ENCODE assay signal across 20 cellular contexts in genomic region chrX:53084863-53085262, GRCh38. TPM values are rescaled to one million over a fixed set of nuclear protein-coding genes. Genes with fewer than 3 reads are reported as not detected.
DNase-seq lines count a peak whose midpoint lies in the region; ATAC-seq and TF ChIP-seq lines count a peak whose summit lies in the region.
"Had no signal": no experiment of that assay in that cellular context is flagged by ENCODE, and none has a peak within 500 bp of the region (broad histone marks: within the 10 kb centered on the region; RNA-seq: fewer than 3 reads in every experiment).

No MANE protein-coding gene starts in this region.

- intact Hi-C loops in activated CD4-positive, alpha-beta T cell treated with anti-CD3 and anti-CD28 coated beads, Interleukin-2, amount 10 ng/mL, durations not matched to agents 24 days and 14 days (cut with micrococcal nuclease) = loop anchor here (5.0 to 10.0 kb wide), 2 partner anchors 88 to 960 kb away; partner anchors contain the start of gene PHF8
- intact Hi-C loops in esophagus squamous epithelium (cut with DNase I) = no loop called here
- intact Hi-C loops in aorta (cut with DNase I) = no loop called here

- no peak overlapping the region for H3K4me3 Mint-ChIP-seq in activated CD4-positive, alpha-beta T cell treated with anti-CD3 and anti-CD28 coated beads, Interleukin-2, amount 10 ng/mL, durations not matched to agents 24 days and 14 days
- H3K4me3 Mint-ChIP-seq in stimulated activated effector memory CD8-positive, alpha-beta T cell treated with anti-CD3 and anti-CD28 coated beads, Interleukin-12 subunit alpha, Interleukin-12 subunit beta, amount 100 ng/mL, for 72 hours = peak overlapping the region; percentile 93

- H3K36me3 ChIP-seq in esophagus squamous epithelium = peaks cover 0 to 26% (median 0%) of the 10 kb centered on the region in 3 donors
- no peaks in the 10 kb centered on the region for H3K36me3 ChIP-seq in aorta (ENCODE audit: control insufficient read depth in 1 of 2, insufficient read depth in 2 of 2, low read length in 1 of 2)
- H3K36me3 ChIP-seq: transverse colon had no signal

- H3K27me3 ChIP-seq in esophagus squamous epithelium = no peaks in the 10 kb centered on the region
- H3K27me3 ChIP-seq in aorta (ENCODE audit: control insufficient read depth in 1 of 2, insufficient read depth in 2 of 2, low read length in 1 of 2) = no peaks in the 10 kb centered on the region
- H3K27me3 ChIP-seq: SJSA1, transverse colon had no signal

- WGBS in esophagus squamous epithelium, 2 donors = 83% methylated on average over 6 of the region's 9 CpGs; no CpG with 5 or more reads in 1 of the 2 donors
- 67 to 68% methylated on average over 9 of the region's 9 CpGs for WGBS in aorta, 2 donors

- H3K4me1 ChIP-seq in esophagus squamous epithelium (peaks cover 0 to 62% (median 3%) of the 10 kb centered on the region in 3 donors), aorta (ENCODE audit: control insufficient read depth in 1 of 2, insufficient read depth in 2 of 2, low read length in 2 of 2) (peaks cover 0 to 2% of the 10 kb centered on the region in 2 donors)

- H3K9me3 ChIP-seq in esophagus squamous epithelium = no peaks in the 10 kb centered on the region
- no peaks in the 10 kb centered on the region for H3K9me3 ChIP-seq in aorta (ENCODE audit: control insufficient read depth, low read length)
- H3K9me3 ChIP-seq: SJSA1, transverse colon had no signal

- ATAC-seq in stimulated activated effector memory CD8-positive, alpha-beta T cell treated with anti-CD3 and anti-CD28 coated beads, Interleukin-12 subunit alpha, Interleukin-12 subunit beta, amount 100 ng/mL, for 72 hours = no peak
- ATAC-seq in aorta (ENCODE audit: low FRiP score) = no peak

- H3K4me1 Mint-ChIP-seq in activated CD4-positive, alpha-beta T cell treated with anti-CD3 and anti-CD28 coated beads, Interleukin-2, amount 10 ng/mL, durations not matched to agents 24 days and 14 days = peaks cover 44% of the 10 kb centered on the region
- H3K4me1 Mint-ChIP-seq in stimulated activated effector memory CD8-positive, alpha-beta T cell treated with anti-CD3 and anti-CD28 coated beads, Interleukin-12 subunit alpha, Interleukin-12 subunit beta, amount 100 ng/mL, for 72 hours = peaks cover 67% of the 10 kb centered on the region

- no peak for TF ChIP-seq POLR2A in esophagus squamous epithelium (IDR thresholded peaks at IDR 0.05)

- H3K27me3 Mint-ChIP-seq in activated CD4-positive, alpha-beta T cell treated with anti-CD3 and anti-CD28 coated beads, Interleukin-2, amount 10 ng/mL, durations not matched to agents 24 days and 14 days = no peaks in the 10 kb centered on the region

- peak overlapping the region; percentile 70 for H3K4me3 ChIP-seq in HFF-Myc (replicated peaks; ENCODE audit: low read depth, low read length)
- peak overlapping the region in 2 of 4 donors; percentile 73 to 75 for H3K4me3 ChIP-seq in esophagus squamous epithelium
- no peak overlapping the region for H3K4me3 ChIP-seq in aorta (ENCODE audit: low read length in 2 of 2)
- H3K4me3 ChIP-seq: SJSA1 had no signal

- no peaks in the 10 kb centered on the region for H3K9me3 Mint-ChIP-seq in activated CD4-positive, alpha-beta T cell treated with anti-CD3 and anti-CD28 coated beads, Interleukin-2, amount 10 ng/mL, durations not matched to agents 24 days and 14 days
- no peaks in the 10 kb centered on the region for H3K9me3 Mint-ChIP-seq in stimulated activated effector memory CD8-positive, alpha-beta T cell treated with anti-CD3 and anti-CD28 coated beads, Interleukin-12 subunit alpha, Interleukin-12 subunit beta, amount 100 ng/mL, for 72 hours

- peak; percentile 52 for DNase-seq in activated CD4-positive, alpha-beta T cell treated with anti-CD3 and anti-CD28 coated beads, Interleukin-2, amount 10 ng/mL, durations not matched to agents 24 days and 14 days
- no peak for DNase-seq in activated CD4-positive, alpha-beta T cell treated with anti-CD3 and anti-CD28 coated beads for 4 hours
- DNase-seq in HFF-Myc (ENCODE audit: extremely low read depth, low read depth) (no peak), esophagus squamous epithelium (lab: John Stamatoyannopoulos, UW) (no peak), GM19238 (ENCODE audit: insufficient read length, low spot score) (no peak), aorta (no peak), hepatic stellate cell (ENCODE audit: low spot score) (no peak)
- no peak for DNase-seq in stimulated activated effector memory CD8-positive, alpha-beta T cell treated with anti-CD3 and anti-CD28 coated beads, Interleukin-12 subunit alpha, Interleukin-12 subunit beta, amount 100 ng/mL, for 72 hours (ENCODE audit: low spot score in 2 of 2)
- DNase-seq: activated CD8-positive, alpha-beta memory T cell treated with anti-CD3 and anti-CD28 coated beads, Interleukin-2, amount 50 U/mL, for 48 hours; C1 segment of cervical spinal cord; DMS79 treated with DMSO at 0.1 percent for 48 hours; H9; NCI-H1092; small intestine; stimulated activated CD4-positive, alpha-beta T cell treated with anti-CD3 and anti-CD28 coated beads, Interleukin-4, amount 100 ng/mL, for 4 hours; stimulated activated CD8-positive, alpha-beta memory T cell treated with anti-CD3 and anti-CD28 coated beads, Interleukin-4, amount 100 ng/mL, for 48 hours; T-helper 9 cell; transverse colon had no signal

- no peak for TF ChIP-seq CTCF in HFF-Myc (IDR thresholded peaks at IDR 0.05; ENCODE audit: low read depth, low read length, missing control alignments)
- no peak for TF ChIP-seq CTCF in esophagus squamous epithelium (IDR thresholded peaks at IDR 0.05)

- peaks cover 39% of the 10 kb centered on the region for H3K36me3 Mint-ChIP-seq in activated CD4-positive, alpha-beta T cell treated with anti-CD3 and anti-CD28 coated beads, Interleukin-2, amount 10 ng/mL, durations not matched to agents 24 days and 14 days (ENCODE audit: low read depth)
- peaks cover 82% of the 10 kb centered on the region for H3K36me3 Mint-ChIP-seq in stimulated activated effector memory CD8-positive, alpha-beta T cell treated with anti-CD3 and anti-CD28 coated beads, Interleukin-12 subunit alpha, Interleukin-12 subunit beta, amount 100 ng/mL, for 72 hours

- H3K27ac Mint-ChIP-seq in activated CD4-positive, alpha-beta T cell treated with anti-CD3 and anti-CD28 coated beads, Interleukin-2, amount 10 ng/mL, durations not matched to agents 24 days and 14 days = no peak overlapping the region
- peak overlapping the region; percentile 99 for H3K27ac Mint-ChIP-seq in stimulated activated effector memory CD8-positive, alpha-beta T cell treated with anti-CD3 and anti-CD28 coated beads, Interleukin-12 subunit alpha, Interleukin-12 subunit beta, amount 100 ng/mL, for 72 hours
- H3K27ac Mint-ChIP-seq: H9 had no signal

- H3K27ac ChIP-seq in esophagus squamous epithelium (peak overlapping the region in 3 of 4 donors; percentile 86 to 93 (median 93)), aorta (ENCODE audit: low read depth in 1 of 2, low read length in 2 of 2) (no peak overlapping the region)
- H3K27ac ChIP-seq: KMS-11, SJSA1 had no signal

RNA-seq across cellular contexts. Expression of gene TSPYL2, which starts 2.7 kb away (rescaled TPM):
- total RNA-seq in activated CD4-positive, alpha-beta T cell treated with anti-CD3 and anti-CD28 coated beads, Interleukin-2, amount 10 ng/mL, durations not matched to agents 24 days and 14 days = 37.3 and 40.3 TPM in 2 replicates
- total RNA-seq in esophagus squamous epithelium (10 to 100 TPM in 1 of 4 donors, 1 to 10 TPM in 3; 4.4 to 40.1 (median 5.3) TPM), aorta (10 to 100 TPM; 65.0 to 89.3 TPM)
- 100 to 1,000 TPM in 1 of 2 donors, 10 to 100 TPM in 1; 29.3 to 256 TPM for polyA plus RNA-seq in aorta

RNA-seq across cellular contexts. Expression of gene KANTR, which starts 9.1 kb away (rescaled TPM):
- total RNA-seq in activated CD4-positive, alpha-beta T cell treated with anti-CD3 and anti-CD28 coated beads, Interleukin-2, amount 10 ng/mL, durations not matched to agents 24 days and 14 days = 7.8 and 10.0 TPM in 2 replicates
- total RNA-seq in esophagus squamous epithelium (10 to 100 TPM in 1 of 4 donors, 1 to 10 TPM in 3; 3.5 to 15.6 (median 5.3) TPM), aorta (10 to 100 TPM; 16.6 to 27.7 TPM)
- 1 to 10 TPM; 1.6 to 9.4 TPM for polyA plus RNA-seq in aorta

RNA-seq across cellular contexts. Expression of gene GPR173, which starts 36.3 kb away (rescaled TPM):
- total RNA-seq in activated CD4-positive, alpha-beta T cell treated with anti-CD3 and anti-CD28 coated beads, Interleukin-2, amount 10 ng/mL, durations not matched to agents 24 days and 14 days = not detected in 2 replicates
- total RNA-seq in esophagus squamous epithelium = under 1 TPM in 3 of 4 donors, not detected in 1; 0.09 to 0.57 (median 0.18) TPM
- 1 to 10 TPM; 4.0 to 7.1 TPM for total RNA-seq in aorta
- polyA plus RNA-seq in aorta = 1 to 10 TPM in 1 of 2 donors, under 1 TPM in 1; under 0.01 to 1.6 TPM

Comparison
In these comparisons a context has a peak if more than half of its experiments do, and no peak if none do; other contexts are left out.
1. H3K27ac ChIP-seq: peak in esophagus squamous epithelium (3 of 4); none in aorta (0 of 2).